26 cellular contexts compared by ENCODE assay signal in genomic region chr1:164191191-164191590, GRCh38.
"Had no signal": no experiment of that assay in that cellular context is flagged by ENCODE, and none has a peak within 500 bp of the region (broad histone marks: within the 10 kb centered on the region; RNA-seq: fewer than 3 reads in every experiment).

No MANE protein-coding gene starts in this region.

- H3K27me3 ChIP-seq: neural progenitor cell, ovary, right lobe of liver, sigmoid colon, stomach, suprapubic skin, testis, tibial nerve, upper lobe of left lung, vagina had no signal

- H2AFZ ChIP-seq: neural progenitor cell, parathyroid adenoma had no signal

- FAIRE-seq: small intestine, urothelium cell line had no signal

- H3K4me3 ChIP-seq: neural progenitor cell, ovary, psoas muscle, right lobe of liver, sigmoid colon, stomach, suprapubic skin, testis, tibial nerve, upper lobe of left lung, vagina had no signal

- H3K9me3 ChIP-seq: ovary, psoas muscle, right lobe of liver, sigmoid colon, stomach, suprapubic skin, testis, tibial nerve, vagina had no signal

- H3K27ac ChIP-seq: neural progenitor cell, ovary, parathyroid adenoma, psoas muscle, right lobe of liver, sigmoid colon, stomach, suprapubic skin, testis, tibial nerve, upper lobe of left lung, vagina had no signal

- H3K79me2 ChIP-seq: parathyroid adenoma had no signal

- H3K4me1 ChIP-seq: neural progenitor cell, parathyroid adenoma, psoas muscle, right lobe of liver, sigmoid colon, stomach, suprapubic skin, testis, tibial nerve, upper lobe of left lung, vagina had no signal

- DNase-seq: naive thymus-derived CD4-positive, alpha-beta T cell; natural killer cell; occipital lobe; ovary; posterior cingulate gyrus; psoas muscle; right cardiac atrium; right lobe of liver; sigmoid colon; small intestine; stimulated activated CD4-positive, alpha-beta T cell treated with anti-CD3 and anti-CD28 coated beads, Interleukin-15, amount 100 ng/mL, for 24 hours; stimulated activated CD4-positive, alpha-beta T cell treated with anti-CD3 and anti-CD28 coated beads, Interleukin-2, amount 100 ng/mL, for 24 hours; stimulated activated CD4-positive, alpha-beta T cell treated with anti-CD3 and anti-CD28 coated beads, Interleukin-2, amount 100 ng/mL, for 48 hours; stimulated activated CD4-positive, alpha-beta T cell treated with anti-CD3 and anti-CD28 coated beads, Interleukin-4, amount 100 ng/mL, for 24 hours; stimulated activated naive B cell treated with anti-CD40 and anti-IgM and Interleukin-4, amounts not matched to agents 10 μg/mL and 1 μg/mL and 100 μg/mL, for 72 hours; stimulated activated naive CD4-positive, alpha-beta T cell treated with Interleukin-2 at 50 U/mL for 16 hours; stomach; testis; trophoblast cell; upper lobe of left lung had no signal

- H3K36me3 ChIP-seq: neural progenitor cell, ovary, right lobe of liver, sigmoid colon, stomach, suprapubic skin, tibial nerve, upper lobe of left lung, vagina had no signal

- H3K4me2 ChIP-seq: neural progenitor cell had no signal
